1 cellular context compared by ENCODE assay signal in genomic region chr1:6301526-6301925, GRCh38.
TF ChIP-seq lines count a peak whose summit lies in the region.

No MANE protein-coding gene starts in this region.

TF ChIP-seq in HCT116, 20 proteins besides CTCF, POLR2A, EP300 and RAD21 (continued from another document):
- no peak for TF ChIP-seq SP1 (IDR thresholded peaks at IDR 0.05; ENCODE audit: low read depth)
